Comparison of ENCODE assay signal across 4 cellular contexts in the genomic region with DNA sequence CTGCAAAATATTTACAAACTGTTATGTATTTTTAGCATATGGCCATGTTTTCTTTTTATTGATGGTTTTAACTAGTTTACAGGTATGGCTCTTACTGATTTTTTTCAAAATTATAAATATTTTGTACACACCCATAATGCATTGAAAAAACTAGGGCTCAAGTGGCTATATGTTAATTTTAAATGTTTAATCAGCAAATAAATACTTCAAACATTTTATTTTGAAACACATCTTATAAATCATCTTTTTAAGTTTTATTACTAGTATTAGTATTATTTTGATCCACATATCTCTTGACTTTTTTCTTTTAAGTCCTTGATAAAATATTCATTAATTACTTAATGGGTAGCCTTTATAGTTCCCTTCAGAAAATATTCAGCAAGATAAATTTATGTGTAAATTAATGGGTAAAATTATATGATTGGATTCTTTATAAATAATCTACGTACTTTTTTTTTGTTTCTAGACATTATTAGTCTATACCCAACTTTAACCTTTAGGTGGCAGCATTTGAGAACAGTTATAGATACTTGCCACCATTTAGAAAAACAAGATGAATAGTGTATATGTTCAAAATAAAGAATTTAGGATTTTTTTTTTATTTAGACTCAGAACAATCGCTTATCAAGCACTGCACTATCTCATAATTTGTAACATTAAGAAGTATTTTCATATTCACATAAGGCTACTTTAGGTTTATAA.
TF ChIP-seq lines count a peak whose summit lies in the region.

No MANE protein-coding gene starts in this region.

TF ChIP-seq in SK-N-SH, 30 proteins besides CTCF, POLR2A, EP300 and RAD21:
- TF ChIP-seq ELF1 (IDR thresholded peaks at IDR 0.05) (no peak), SMC3 (IDR thresholded peaks at IDR 0.05; ENCODE audit: low read depth, low read length) (0 out of 2 replicates have a peak, but pooled peaks have one; percentile 6), GATA2 (CRISPR knock-in tag; IDR thresholded peaks at IDR 0.05) (no peak), RFX5 (IDR thresholded peaks at IDR 0.05; ENCODE audit: low read length) (no peak), RXRA (IDR thresholded peaks at IDR 0.05; ENCODE audit: borderline replicate concordance, low read depth) (no peak), FOXM1 (IDR thresholded peaks at IDR 0.05; ENCODE audit: low read depth) (no peak), MXI1 (IDR thresholded peaks at IDR 0.05; ENCODE audit: low read depth, low read length) (no peak), FOXJ3 (CRISPR knock-in tag; IDR thresholded peaks at IDR 0.05) (no peak), SIN3A (IDR thresholded peaks at IDR 0.05; ENCODE audit: borderline replicate concordance, low read depth, low read length) (no peak)
TF ChIP-seq in SK-N-SH: peak in this region for 1.

TF ChIP-seq in SK-N-SH treated with all-trans-retinoic acid at 6 μM for 48 hours, 23 proteins besides CTCF, POLR2A, EP300 and RAD21:
- no peak for TF ChIP-seq PATZ1 (CRISPR knock-in tag; IDR thresholded peaks at IDR 0.05; ENCODE audit: borderline replicate concordance)
- TF ChIP-seq TCF4 (CRISPR knock-in tag; IDR thresholded peaks at IDR 0.05; ENCODE audit: borderline replicate concordance), result no peak
- TF ChIP-seq ZNF8 (CRISPR knock-in tag; IDR thresholded peaks at IDR 0.05), result no peak
- TF ChIP-seq CSDC2 (CRISPR knock-in tag; IDR thresholded peaks at IDR 0.05), result no peak
- TF ChIP-seq ZFP3 (CRISPR knock-in tag; IDR thresholded peaks at IDR 0.05), result no peak
- TF ChIP-seq CREB5 (CRISPR knock-in tag; IDR thresholded peaks at IDR 0.05; ENCODE audit: low read depth), result no peak
- TF ChIP-seq RARB (CRISPR knock-in tag; IDR thresholded peaks at IDR 0.05), result no peak
- TF ChIP-seq ZFP30 (CRISPR knock-in tag; IDR thresholded peaks at IDR 0.05), result no peak
- TF ChIP-seq ZC3H10 (CRISPR knock-in tag; IDR thresholded peaks at IDR 0.05), result no peak
- TF ChIP-seq, protein P1, sequence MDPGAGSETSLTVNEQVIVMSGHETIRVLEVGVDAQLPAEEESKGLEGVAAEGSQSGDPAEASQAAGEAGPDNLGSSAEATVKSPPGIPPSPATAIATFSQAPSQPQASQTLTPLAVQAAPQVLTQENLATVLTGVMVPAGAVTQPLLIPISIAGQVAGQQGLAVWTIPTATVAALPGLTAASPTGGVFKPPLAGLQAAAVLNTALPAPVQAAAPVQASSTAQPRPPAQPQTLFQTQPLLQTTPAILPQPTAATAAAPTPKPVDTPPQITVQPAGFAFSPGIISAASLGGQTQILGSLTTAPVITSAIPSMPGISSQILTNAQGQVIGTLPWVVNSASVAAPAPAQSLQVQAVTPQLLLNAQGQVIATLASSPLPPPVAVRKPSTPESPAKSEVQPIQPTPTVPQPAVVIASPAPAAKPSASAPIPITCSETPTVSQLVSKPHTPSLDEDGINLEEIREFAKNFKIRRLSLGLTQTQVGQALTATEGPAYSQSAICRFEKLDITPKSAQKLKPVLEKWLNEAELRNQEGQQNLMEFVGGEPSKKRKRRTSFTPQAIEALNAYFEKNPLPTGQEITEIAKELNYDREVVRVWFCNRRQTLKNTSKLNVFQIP (CRISPR knock-in tag; IDR thresholded peaks at IDR 0.05; ENCODE audit: borderline replicate concordance, low read depth), result no peak
- no peak for TF ChIP-seq OSR1 (CRISPR knock-in tag; IDR thresholded peaks at IDR 0.05)
- no peak for TF ChIP-seq GLIS3 (CRISPR knock-in tag; IDR thresholded peaks at IDR 0.05)
- no peak for TF ChIP-seq SNAI2 (CRISPR knock-in tag; IDR thresholded peaks at IDR 0.05)
- no peak for TF ChIP-seq ISL1 (CRISPR knock-in tag; IDR thresholded peaks at IDR 0.05)
- no peak for TF ChIP-seq ZNF70 (CRISPR knock-in tag; IDR thresholded peaks at IDR 0.05)

TF ChIP-seq in IMR-90, 13 proteins besides CTCF, POLR2A, EP300 and RAD21:
- peak; percentile 24; the same call in 1 of the 2 replicates for TF ChIP-seq SMC3 (IDR thresholded peaks at IDR 0.05; ENCODE audit: low read depth, low read length)
- TF ChIP-seq RFX5 (IDR thresholded peaks at IDR 0.05; ENCODE audit: low read depth, low read length), result no peak
- no peak for TF ChIP-seq CEBPB (IDR thresholded peaks at IDR 0.05; ENCODE audit: low read depth, low read length)
- TF ChIP-seq MAFK (IDR thresholded peaks at IDR 0.05; ENCODE audit: low read depth, low read length), result no peak

TF ChIP-seq in liver, 16 proteins besides CTCF, POLR2A, EP300 and RAD21:
- TF ChIP-seq FOXA2 (IDR thresholded peaks at IDR 0.05), result no peak
- TF ChIP-seq, protein P2, sequence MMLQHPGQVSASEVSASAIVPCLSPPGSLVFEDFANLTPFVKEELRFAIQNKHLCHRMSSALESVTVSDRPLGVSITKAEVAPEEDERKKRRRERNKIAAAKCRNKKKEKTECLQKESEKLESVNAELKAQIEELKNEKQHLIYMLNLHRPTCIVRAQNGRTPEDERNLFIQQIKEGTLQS (IDR thresholded peaks at IDR 0.05), result no peak
- TF ChIP-seq NR2F2 (IDR thresholded peaks at IDR 0.05), result no peak
- no peak for TF ChIP-seq GABPA (IDR thresholded peaks at IDR 0.05 in 1 of 2, conservative IDR thresholded peaks at IDR 0.05 in 1 of 2)
- no peak for TF ChIP-seq REST (IDR thresholded peaks at IDR 0.05)
- no peak for TF ChIP-seq TAF1 (conservative IDR thresholded peaks at IDR 0.05)
- TF ChIP-seq FOXA1 (IDR thresholded peaks at IDR 0.05), result no peak
- no peak for TF ChIP-seq HNF4G (IDR thresholded peaks at IDR 0.05)
- no peak for TF ChIP-seq JUND (IDR thresholded peaks at IDR 0.05)
